In genomic region chr6:44116643-44117382, GRCh38 we compare ENCODE assay signal across 8 cellular contexts. TPM values are rescaled to one million over a fixed set of nuclear protein-coding genes. Genes with fewer than 3 reads are reported as not detected.
DNase-seq lines count a peak whose midpoint lies in the region; ATAC-seq and TF ChIP-seq lines count a peak whose summit lies in the region.

No MANE protein-coding gene starts in this region.

- H3K9ac ChIP-seq in neural progenitor cell, result no peak overlapping the region

- peaks cover 10% of the 10 kb centered on the region for H3F3A ChIP-seq in neural progenitor cell (ENCODE audit: low read depth)

- no peak for ATAC-seq in gastroesophageal sphincter

- H3K4me3 Mint-ChIP-seq in neural progenitor cell, result no peak overlapping the region

- peaks cover 10% of the 10 kb centered on the region for H3K4me1 Mint-ChIP-seq in neural progenitor cell

- H3K36me3 ChIP-seq in neural progenitor cell, result peaks cover 8% of the 10 kb centered on the region
- peaks cover 0 to 40% of the 10 kb centered on the region in 2 donors for H3K36me3 ChIP-seq in gastroesophageal sphincter

- H3K9me3 ChIP-seq in neural progenitor cell (ENCODE audit: low read depth) (no peaks in the 10 kb centered on the region), gastroesophageal sphincter (no peaks in the 10 kb centered on the region)

- no peak for TF ChIP-seq POLR2A in gastroesophageal sphincter (IDR thresholded peaks at IDR 0.05)

- no peak overlapping the region for H2AFZ ChIP-seq in neural progenitor cell (replicated peaks)

- no peak overlapping the region for H3K27ac Mint-ChIP-seq in neural progenitor cell

- H3K36me3 Mint-ChIP-seq in neural progenitor cell, result peaks cover 26% of the 10 kb centered on the region

- H3K4me1 ChIP-seq in neural progenitor cell, result peaks cover 18% of the 10 kb centered on the region
- H3K4me1 ChIP-seq in gastroesophageal sphincter, result peaks cover 0 to 42% (median 7%) of the 10 kb centered on the region in 3 donors

- no peaks in the 10 kb centered on the region for H3K27me3 Mint-ChIP-seq in neural progenitor cell (ENCODE audit: insufficient read depth, low read depth)

- H3K27me3 ChIP-seq in neural progenitor cell (no peaks in the 10 kb centered on the region), gastroesophageal sphincter (no peaks in the 10 kb centered on the region)

- TF ChIP-seq EP300 in Ishikawa (IDR thresholded peaks at IDR 0.05; ENCODE audit: borderline replicate concordance), result no peak
- no peak for TF ChIP-seq EP300 in gastroesophageal sphincter (IDR thresholded peaks at IDR 0.05)

- peaks cover 85% of the 10 kb centered on the region for H3K79me2 ChIP-seq in neural progenitor cell (ENCODE audit: low read depth)

- H3K4me3 ChIP-seq in cardiac fibroblast (replicated peaks in 1 of 2; ENCODE audit: low read depth in 2 of 2, low read length in 2 of 2) (no peak overlapping the region), neural progenitor cell (no peak overlapping the region), gastroesophageal sphincter (no peak overlapping the region)

- TF ChIP-seq CTCF in AG09319 (IDR thresholded peaks at IDR 0.05; ENCODE audit: low read depth, low read length) (no peak), cardiac fibroblast (IDR thresholded peaks at IDR 0.05; ENCODE audit: low read depth, low read length) (no peak), neural progenitor cell (IDR thresholded peaks at IDR 0.05) (no peak), gastroesophageal sphincter (IDR thresholded peaks at IDR 0.05) (no peak)

- 21 to 50% methylated on average over 3 of the region's 3 CpGs for WGBS in gastroesophageal sphincter (ENCODE audit: low coverage in 1 of 2), 2 donors

- peaks cover 91% of the 10 kb centered on the region for H4K20me1 ChIP-seq in neural progenitor cell (ENCODE audit: low read depth)

- TF ChIP-seq RAD21 in Ishikawa (IDR thresholded peaks at IDR 0.05; ENCODE audit: low read depth), result no peak

- DNase-seq in AG09319 (ENCODE audit: extremely low read depth, low read depth), result peak; percentile 50
- DNase-seq in cardiac fibroblast (ENCODE audit: low read depth in 2 of 2), result peak; percentile 72 to 88
- peak; percentile 82 for DNase-seq in myocyte (ENCODE audit: low read depth)
- no peak for DNase-seq in neural progenitor cell (ENCODE audit: low spot score)
- no peak for DNase-seq in activated effector memory CD4-positive, alpha-beta T cell treated with anti-CD3 and anti-CD28 coated beads, Interleukin-2, amount 50 U/mL, for 16 hours
- no peak for DNase-seq in activated naive CD4-positive, alpha-beta T cell (lab: John Stamatoyannopoulos, UW)

- H3K9me3 Mint-ChIP-seq in neural progenitor cell, result no peaks in the 10 kb centered on the region

- H3K27ac ChIP-seq in neural progenitor cell, result no peak overlapping the region
- H3K27ac ChIP-seq in gastroesophageal sphincter, result peak overlapping the region in 1 of 4 donors; percentile 33

- H3K4me2 ChIP-seq in neural progenitor cell, result no peak overlapping the region

TF ChIP-seq in Ishikawa, 13 proteins besides CTCF, POLR2A, EP300 and RAD21:
- TF ChIP-seq CEBPB (IDR thresholded peaks at IDR 0.05) (no peak), MAX (IDR thresholded peaks at IDR 0.05) (0 out of 2 replicates have a peak, but pooled peaks have one; percentile 6)

RNA-seq across cellular contexts. Expression of gene MRPL14, which starts 10.4 kb away (rescaled TPM):
- 66.6 and 68.6 TPM in 2 replicates for total RNA-seq in myocyte
- 107 TPM for polyA plus RNA-seq in myocyte (2012)
- total RNA-seq in neural progenitor cell (ENCODE audit: low replicate concordance), result 40.4 and 53.5 TPM in 2 replicates
- total RNA-seq in gastroesophageal sphincter, result 10 to 100 TPM; 31.6 to 40.5 (median 35.8) TPM

RNA-seq across cellular contexts. Expression of gene TMEM63B, which starts 10.5 kb away (rescaled TPM):
- total RNA-seq in myocyte (45.2 and 46.7 TPM in 2 replicates), neural progenitor cell (ENCODE audit: low replicate concordance) (25.4 and 30.8 TPM in 2 replicates), gastroesophageal sphincter (10 to 100 TPM; 11.3 to 32.0 (median 23.9) TPM)
- 72.4 TPM for polyA plus RNA-seq in myocyte (2012)

RNA-seq across cellular contexts. Expression of gene CAPN11, which starts 41.8 kb away (rescaled TPM):
- total RNA-seq in myocyte (0.31 and 1.0 TPM in 2 replicates), neural progenitor cell (ENCODE audit: low replicate concordance) (0.40 and 0.49 TPM in 2 replicates), gastroesophageal sphincter (under 1 TPM in 3 of 4 donors, not detected in 1; 0.19 to 0.45 (median 0.27) TPM)
- polyA plus RNA-seq in myocyte (2012), result 0.15 TPM

Comparison
In these comparisons a context has a peak if more than half of its experiments do, and no peak if none do; other contexts are left out.
1. DNase-seq: peak in AG09319 (single experiment), cardiac fibroblast (2 of 2) and myocyte (single experiment); none in neural progenitor cell (single experiment), activated effector memory CD4-positive, alpha-beta T cell treated with anti-CD3 and anti-CD28 coated beads, Interleukin-2, amount 50 U/mL, for 16 hours (single experiment) and activated naive CD4-positive, alpha-beta T cell (0 of 4).